In genomic region chr2:165902929-165903328, GRCh38 we compare ENCODE assay signal across 9 cellular contexts.
DNase-seq lines count a peak whose midpoint lies in the region; ATAC-seq, FAIRE-seq and TF ChIP-seq lines count a peak whose summit lies in the region.
"Had no signal": no experiment of that assay in that cellular context is flagged by ENCODE, and none has a peak within 500 bp of the region (broad histone marks: within the 10 kb centered on the region; RNA-seq: fewer than 3 reads in every experiment).

No MANE protein-coding gene starts in this region.

- H3K9ac ChIP-seq in BLaER1 treated with 17β-estradiol and CSF1 and Interleukin-3, amounts not matched to agents 10 nM and 100 nM, result no peak overlapping the region

- no peaks in the 10 kb centered on the region for H3K27me3 ChIP-seq in BLaER1 treated with 17β-estradiol and CSF1 and Interleukin-3, amounts not matched to agents 10 nM and 100 nM

- H3K9me3 ChIP-seq in BLaER1 treated with 17β-estradiol and CSF1 and Interleukin-3, amounts not matched to agents 10 nM and 100 nM (replicated peaks in 1 of 11), result no peaks in the 10 kb centered on the region

- peak overlapping the region in 7 of 11 experiments; percentile 2 to 43 (median 32); a peak in 8 of 22 replicates for H3K4me2 ChIP-seq in BLaER1 treated with 17β-estradiol and CSF1 and Interleukin-3, amounts not matched to agents 10 nM and 100 nM

- peak; percentile 8 for TF ChIP-seq CTCF in foreskin fibroblast (IDR thresholded peaks at IDR 0.05; ENCODE audit: low read depth, low read length)

- H3K4me1 ChIP-seq in BLaER1 treated with 17β-estradiol and CSF1 and Interleukin-3, amounts not matched to agents 10 nM and 100 nM, result peaks cover 0 to 13% (median 8%) of the 10 kb centered on the region in 10 experiments; a peak in 14 of 20 replicates

- no peaks in the 10 kb centered on the region for H4K20me1 ChIP-seq in BLaER1 treated with 17β-estradiol and CSF1 and Interleukin-3, amounts not matched to agents 10 nM and 100 nM

- ATAC-seq in GM19395 (IDR thresholded peaks at IDR 0.05; ENCODE audit: unreplicated experiment), result peak; percentile 44

- no peak overlapping the region for H3K27ac ChIP-seq in BLaER1 treated with 17β-estradiol and CSF1 and Interleukin-3, amounts not matched to agents 10 nM and 100 nM
- H3K27ac ChIP-seq: epithelial cell of prostate had no signal

- H3K36me3 ChIP-seq in BLaER1 treated with 17β-estradiol and CSF1 and Interleukin-3, amounts not matched to agents 10 nM and 100 nM, result peaks cover 42 to 91% (median 69%) of the 10 kb centered on the region in 11 experiments

- DNase-seq in RCC 7860 (ENCODE audit: low spot score), result peak; percentile 31
- peak in 1 of 2 donors; percentile 23 for DNase-seq in foreskin fibroblast
- no peak for DNase-seq in NCI-H1436 treated with DMSO at 0.1 percent for 48 hours (lab: John Stamatoyannopoulos, UW)
- DNase-seq in KG1 (lab: John Stamatoyannopoulos, UW), result no peak
- DNase-seq in globus pallidus (ENCODE audit: low spot score), result no peak
- DNase-seq in activated naive CD4-positive, alpha-beta T cell (lab: John Stamatoyannopoulos, UW), result no peak

- no peak overlapping the region for H3K4me3 ChIP-seq in BLaER1 treated with 17β-estradiol and CSF1 and Interleukin-3, amounts not matched to agents 10 nM and 100 nM
- no peak overlapping the region for H3K4me3 ChIP-seq in foreskin fibroblast (ENCODE audit: low read depth in 1 of 2, low read length in 2 of 2)

- FAIRE-seq in RCC 7860 (lab: Jason Lieb, UNC), result no peak
